In genomic region chr20:44969320-44969879, GRCh38 we compare ENCODE assay signal across 15 cellular contexts. TPM values are rescaled to one million over a fixed set of nuclear protein-coding genes. Genes with fewer than 3 reads are reported as not detected.
DNase-seq lines count a peak whose midpoint lies in the region; ATAC-seq, FAIRE-seq and TF ChIP-seq lines count a peak whose summit lies in the region.
"Had no signal": no experiment of that assay in that cellular context is flagged by ENCODE, and none has a peak within 500 bp of the region (broad histone marks: within the 10 kb centered on the region; RNA-seq: fewer than 3 reads in every experiment).

No MANE protein-coding gene starts in this region.

- FAIRE-seq in K562 (lab: Jason Lieb, UNC) = no peak
- FAIRE-seq in D721Med (lab: Jason Lieb, UNC) = no peak

- CTCF ChIA-PET in SK-N-SH (lab: Yijun Ruan, JAX) (no interaction called here), K562 (lab: Yijun Ruan, JAX; ENCODE audit: low intra/inter-chr PET ratio) (no interaction called here)

- peak overlapping the region; percentile 84 for H3K4me2 ChIP-seq in SK-N-SH
- no peak overlapping the region; the same call in 1 of the 2 replicates for H3K4me2 ChIP-seq in K562 (ENCODE audit: insufficient read depth, low read length)

- no peak for TF ChIP-seq EP300 in SK-N-SH (IDR thresholded peaks at IDR 0.05; ENCODE audit: borderline replicate concordance in 1 of 2, low read depth in 1 of 2, low read length in 1 of 2)
- no peak for TF ChIP-seq EP300 in K562 (IDR thresholded peaks at IDR 0.05; ENCODE audit: low read length)

- H3F3A ChIP-seq in SK-N-SH (replicated peaks; ENCODE audit: insufficient read depth) = no peaks in the 10 kb centered on the region

- H3K27me3 ChIP-seq in SK-N-SH (ENCODE audit: insufficient read depth) (no peaks in the 10 kb centered on the region), K562 (ENCODE audit: control insufficient read depth in 2 of 2, insufficient read depth in 2 of 2, low read length in 2 of 2) (no peaks in the 10 kb centered on the region)
- H3K27me3 ChIP-seq: cardiac muscle cell had no signal

- no TSS peak for BruUV-seq in K562 (replicated peaks; lab: Mats Ljungman, UMichigan)

- H3K36me3 Mint-ChIP-seq in stimulated activated memory B cell treated with anti-CD40 and anti-IgM and Interleukin-4, amounts not matched to agents 10 μg/mL and 1 μg/mL and 100 μg/mL, for 72 hours = peaks cover 58% of the 10 kb centered on the region

- TF ChIP-seq RAD21 in SK-N-SH (IDR thresholded peaks at IDR 0.05; ENCODE audit: low read length) (no peak), K562 (CRISPR knock-in tag; conservative IDR thresholded peaks at IDR 0.05 in 1 of 2, IDR thresholded peaks at IDR 0.05 in 1 of 2) (no peak)

- H3K9ac ChIP-seq in SK-N-SH (no peak overlapping the region), K562 (ENCODE audit: insufficient read depth in 1 of 2, low read depth in 2 of 2, low read length in 2 of 2) (no peak overlapping the region)

- POLR2A ChIA-PET in SK-N-SH (lab: Yijun Ruan, JAX) (no interaction called here), K562 (lab: Yijun Ruan, JAX) (interaction anchor here (2.6 kb wide), 1 partner anchor 9 kb away, joined by 8 read pairs; no protein-coding TSS in a partner anchor)

- intact Hi-C loops in K562 (cut with micrococcal nuclease) (no loop called here), Right ventricle myocardium inferior (cut with DNase I) (no loop called here)

- H3K27ac ChIP-seq in SK-N-SH (ENCODE audit: low read depth in 2 of 2, low read length in 1 of 2) (0 out of 4 replicates have a peak overlapping the region, but pooled peaks of 1 of the 2 experiments have one; percentile 5), K562 (ENCODE audit: extremely low read depth, low read depth, low read length) (no peak overlapping the region)
- H3K27ac ChIP-seq: 22Rv1, cardiac muscle cell had no signal

- peak; percentile 8 for DNase-seq in DMS53 (lab: John Stamatoyannopoulos, UW)
- no peak for DNase-seq in DMS53 treated with DMSO at 0.1 percent for 48 hours (lab: John Stamatoyannopoulos, UW; ENCODE audit: unreplicated experiment)
- DNase-seq in SK-N-SH = peak; percentile 9
- DNase-seq in K562 (ENCODE audit: extremely low read depth in 1 of 4, low spot score in 3 of 4) = peak in 1 of 4 experiments; percentile 32
- no peak for DNase-seq in HK-2 (ENCODE audit: unreplicated experiment)
- DNase-seq in Right ventricle myocardium inferior (ENCODE audit: missing footprints) = no peak
- no peak for DNase-seq in D721Med (ENCODE audit: insufficient read length, low spot score)
- DNase-seq: activated CD4-positive, CD25-positive, alpha-beta regulatory T cell; head of caudate nucleus; mucosa of descending colon; NCI-H1417 treated with DMSO at 0.1 percent for 48 hours had no signal

- peaks cover 60% of the 10 kb centered on the region for H3K4me1 Mint-ChIP-seq in stimulated activated memory B cell treated with anti-CD40 and anti-IgM and Interleukin-4, amounts not matched to agents 10 μg/mL and 1 μg/mL and 100 μg/mL, for 72 hours

- peak overlapping the region; percentile 94 for H3K4me3 Mint-ChIP-seq in stimulated activated memory B cell treated with anti-CD40 and anti-IgM and Interleukin-4, amounts not matched to agents 10 μg/mL and 1 μg/mL and 100 μg/mL, for 72 hours

- H3K9me1 ChIP-seq in K562 (ENCODE audit: control insufficient read depth, insufficient read depth, low read length) = no peaks in the 10 kb centered on the region

- H3K79me2 ChIP-seq in SK-N-SH (ENCODE audit: insufficient read depth) (peaks cover 54% of the 10 kb centered on the region), K562 (ENCODE audit: control insufficient read depth, insufficient read depth, low read length) (peaks cover 64% of the 10 kb centered on the region)

- H3K36me3 ChIP-seq in SK-N-SH (replicated peaks in 1 of 2; ENCODE audit: control insufficient read depth in 1 of 2, insufficient read depth in 2 of 2, low read length in 1 of 2) = peaks cover 15 to 25% of the 10 kb centered on the region in 2 experiments
- H3K36me3 ChIP-seq in K562 (ENCODE audit: control insufficient read depth, insufficient read depth, low read length) = peaks cover 29% of the 10 kb centered on the region

- H3K27ac Mint-ChIP-seq in stimulated activated memory B cell treated with anti-CD40 and anti-IgM and Interleukin-4, amounts not matched to agents 10 μg/mL and 1 μg/mL and 100 μg/mL, for 72 hours = peak overlapping the region; percentile 97

- peak overlapping the region in 1 of 2 experiments; percentile 17; a peak in 1 of 4 replicates for H3K4me3 ChIP-seq in SK-N-SH (ENCODE audit: low read depth in 2 of 2, low read length in 1 of 2)
- H3K4me3 ChIP-seq in K562 = no peak overlapping the region
- H3K4me3 ChIP-seq: cardiac muscle cell, mucosa of descending colon had no signal

- H4K20me1 ChIP-seq in SK-N-SH (ENCODE audit: insufficient read depth) (peaks cover 14% of the 10 kb centered on the region; the same call in 1 of the 2 replicates), K562 (replicated peaks; ENCODE audit: control insufficient read depth, insufficient read depth, low read length) (peaks cover 7% of the 10 kb centered on the region; the same call in 1 of the 2 replicates)

- no peaks in the 10 kb centered on the region for H3K9me3 Mint-ChIP-seq in stimulated activated memory B cell treated with anti-CD40 and anti-IgM and Interleukin-4, amounts not matched to agents 10 μg/mL and 1 μg/mL and 100 μg/mL, for 72 hours

- in situ Hi-C loops in K562 (cut with MboI) = no loop called here

- no peaks in the 10 kb centered on the region for H3K9me3 ChIP-seq in SK-N-SH
- H3K9me3 ChIP-seq in K562 (replicated peaks; ENCODE audit: control insufficient read depth, insufficient read depth, low read depth, low read length) = no peaks in the 10 kb centered on the region
- H3K9me3 ChIP-seq: mucosa of descending colon had no signal

- TF ChIP-seq POLR2A in K562 (conservative IDR thresholded peaks at IDR 0.05) = no peak

- H2AFZ ChIP-seq in SK-N-SH (ENCODE audit: low read depth) = no peak overlapping the region
- no peak overlapping the region for H2AFZ ChIP-seq in K562 (ENCODE audit: low read depth, low read length)

- ATAC-seq in K562 = no peak
- peak; percentile 35 for ATAC-seq in stimulated activated memory B cell treated with anti-CD40 and anti-IgM and Interleukin-4, amounts not matched to agents 10 μg/mL and 1 μg/mL and 100 μg/mL, for 72 hours
- ATAC-seq in Right ventricle myocardium inferior = no peak
- ATAC-seq: HCT116, mucosa of descending colon had no signal

- WGBS in SK-N-SH (ENCODE audit: low lambda C conversion rate) = 51% methylated on average over 3 of the region's 3 CpGs
- WGBS in K562 (ENCODE audit: insufficient coverage, low coverage, missing lambda C conversion rate) = 41% methylated on average over 3 of the region's 3 CpGs

- H3K4me1 ChIP-seq in SK-N-SH (ENCODE audit: control insufficient read depth in 1 of 2, insufficient read depth in 2 of 2, low read depth in 1 of 2, low read length in 1 of 2) = peaks cover 17 to 20% of the 10 kb centered on the region in 2 experiments; a peak in 3 of 4 replicates
- peaks cover 14 to 35% of the 10 kb centered on the region in 2 experiments for H3K4me1 ChIP-seq in K562 (replicated peaks in 1 of 2; ENCODE audit: control insufficient read depth in 2 of 2, insufficient read depth in 2 of 2, low read length in 2 of 2)

- H3K27me3 Mint-ChIP-seq in stimulated activated memory B cell treated with anti-CD40 and anti-IgM and Interleukin-4, amounts not matched to agents 10 μg/mL and 1 μg/mL and 100 μg/mL, for 72 hours = no peaks in the 10 kb centered on the region

- H3K9me2 ChIP-seq in SK-N-SH = no peaks in the 10 kb centered on the region

- TF ChIP-seq CTCF in SK-N-SH (IDR thresholded peaks at IDR 0.05) (no peak), K562 (IDR thresholded peaks at IDR 0.05 in 2 of 3, conservative IDR thresholded peaks at IDR 0.05 in 1 of 3; ENCODE audit: insufficient read depth in 2 of 3, low read depth in 1 of 3, low read length in 3 of 3) (no peak), D721Med (IDR thresholded peaks at IDR 0.05; ENCODE audit: insufficient read depth, missing control alignments) (no peak)

RNA-seq across cellular contexts. Expression of gene STK4, which starts 3.1 kb away (rescaled TPM):
- polyA plus RNA-seq in SK-N-SH (2012; rRNA removed) (11.4 and 17.2 TPM in 2 replicates), K562 (2011; rRNA removed) (22.7 and 29.7 TPM in 2 replicates), K562 (2014; fragmentation: Illumina TruSeq; extraction: Trizol) (20.3 and 22.2 TPM in 2 replicates), K562 (2014; fragmentation: Nextera tagmentation; extraction: Ambion mirVana) (10 to 100 TPM; 11.9 to 12.0 TPM), K562 (2014; rRNA removed) (16.7 and 19.0 TPM in 2 replicates)
- 14.5 and 16.3 TPM in 2 replicates for polyA plus RNA-seq in SK-N-SH (2012; cell fraction: cytosol; rRNA removed)
- polyA plus RNA-seq in SK-N-SH (2012; cell fraction: nucleus; rRNA removed) = 15.2 and 23.4 TPM in 2 replicates
- 54.9 and 167 TPM in 2 replicates for total RNA-seq in K562 (2011; cell fraction: chromatin; rRNA removed; ENCODE audit: low replicate concordance)
- 25.5 and 35.5 TPM in 2 replicates for total RNA-seq in K562 (2011; cell fraction: nucleolus; rRNA removed)
- 67.2 and 90.2 TPM in 2 replicates for total RNA-seq in K562 (2011; cell fraction: nucleoplasm; rRNA removed)
- total RNA-seq in K562 (2014; rRNA removed) (17.1 and 19.8 TPM in 2 replicates), K562 (2014; rRNA removed; fragmentation: Illumina TruSeq; extraction: Trizol) (30.6 and 33.8 TPM in 2 replicates), K562 (2015; rRNA removed; fragmentation: Illumina TruSeq; extraction: Trizol) (27.6 and 30.4 TPM in 2 replicates), K562 (2021) (27.4 and 27.5 TPM in 2 replicates), Right ventricle myocardium inferior (10.3 TPM)
- 7.7 and 11.9 TPM in 2 replicates for polyA plus RNA-seq in K562 (2011; cell fraction: cytosol; rRNA removed)
- polyA plus RNA-seq in K562 (2011; cell fraction: nucleus; rRNA removed) = 23.9 and 27.6 TPM in 2 replicates
- 12.6 and 13.5 TPM in 2 replicates for polyA plus RNA-seq in K562 (2012)
- polyA minus RNA-seq in K562 (2011; rRNA and poly(A)+ RNA removed) = 47.4 and 53.4 TPM in 2 replicates
- polyA minus RNA-seq in K562 (2011; cell fraction: cytosol; rRNA and poly(A)+ RNA removed) = 10.5 and 13.9 TPM in 2 replicates
- polyA minus RNA-seq in K562 (2011; cell fraction: nucleus; rRNA and poly(A)+ RNA removed) = 34.6 and 48.3 TPM in 2 replicates

RNA-seq across cellular contexts. Expression of gene TOMM34, which starts 9.2 kb away (rescaled TPM):
- polyA plus RNA-seq in SK-N-SH (2012; rRNA removed) (40.5 and 51.4 TPM in 2 replicates), K562 (2011; rRNA removed) (49.1 and 56.0 TPM in 2 replicates), K562 (2014; fragmentation: Illumina TruSeq; extraction: Trizol) (62.6 and 69.4 TPM in 2 replicates), K562 (2014; fragmentation: Nextera tagmentation; extraction: Ambion mirVana) (10 to 100 TPM; 18.1 to 32.6 TPM), K562 (2014; rRNA removed) (44.8 and 50.6 TPM in 2 replicates)
- polyA plus RNA-seq in SK-N-SH (2012; cell fraction: cytosol; rRNA removed) = 38.4 and 45.5 TPM in 2 replicates
- polyA plus RNA-seq in SK-N-SH (2012; cell fraction: nucleus; rRNA removed) = 27.1 and 33.1 TPM in 2 replicates
- 7.3 and 11.7 TPM in 2 replicates for total RNA-seq in K562 (2011; cell fraction: chromatin; rRNA removed; ENCODE audit: low replicate concordance)
- total RNA-seq in K562 (2011; cell fraction: nucleolus; rRNA removed) = 10.5 and 10.8 TPM in 2 replicates
- 13.0 and 16.9 TPM in 2 replicates for total RNA-seq in K562 (2011; cell fraction: nucleoplasm; rRNA removed)
- total RNA-seq in K562 (2014; rRNA removed) (41.7 and 49.7 TPM in 2 replicates), K562 (2014; rRNA removed; fragmentation: Illumina TruSeq; extraction: Trizol) (30.9 and 31.7 TPM in 2 replicates), K562 (2015; rRNA removed; fragmentation: Illumina TruSeq; extraction: Trizol) (30.3 and 31.4 TPM in 2 replicates), K562 (2021) (41.3 and 43.4 TPM in 2 replicates), Right ventricle myocardium inferior (10.3 TPM)
- 50.8 and 67.9 TPM in 2 replicates for polyA plus RNA-seq in K562 (2011; cell fraction: cytosol; rRNA removed)
- 34.3 and 45.6 TPM in 2 replicates for polyA plus RNA-seq in K562 (2011; cell fraction: nucleus; rRNA removed)
- 34.8 and 51.5 TPM in 2 replicates for polyA plus RNA-seq in K562 (2012)
- polyA minus RNA-seq in K562 (2011; rRNA and poly(A)+ RNA removed) = 24.5 and 32.5 TPM in 2 replicates
- polyA minus RNA-seq in K562 (2011; cell fraction: cytosol; rRNA and poly(A)+ RNA removed) = 15.4 and 19.2 TPM in 2 replicates
- 7.7 and 9.7 TPM in 2 replicates for polyA minus RNA-seq in K562 (2011; cell fraction: nucleus; rRNA and poly(A)+ RNA removed)

RNA-seq across cellular contexts. Expression of gene PABPC1L, which starts 59.5 kb away (rescaled TPM):
- polyA plus RNA-seq in SK-N-SH (2012; rRNA removed) = 205 and 251 TPM in 2 replicates
- 34.5 and 41.4 TPM in 2 replicates for polyA plus RNA-seq in SK-N-SH (2012; cell fraction: cytosol; rRNA removed)
- 1,856 and 2,057 TPM in 2 replicates for polyA plus RNA-seq in SK-N-SH (2012; cell fraction: nucleus; rRNA removed)
- 609 and 822 TPM in 2 replicates for total RNA-seq in K562 (2011; cell fraction: chromatin; rRNA removed; ENCODE audit: low replicate concordance)
- total RNA-seq in K562 (2011; cell fraction: nucleolus; rRNA removed) = 341 and 348 TPM in 2 replicates
- total RNA-seq in K562 (2011; cell fraction: nucleoplasm; rRNA removed) = 412 and 472 TPM in 2 replicates
- 15.8 and 22.2 TPM in 2 replicates for total RNA-seq in K562 (2014; rRNA removed)
- total RNA-seq in K562 (2014; rRNA removed; fragmentation: Illumina TruSeq; extraction: Trizol) = 12.6 and 13.8 TPM in 2 replicates
- 12.2 and 12.9 TPM in 2 replicates for total RNA-seq in K562 (2015; rRNA removed; fragmentation: Illumina TruSeq; extraction: Trizol)
- total RNA-seq in K562 (2021) = 38.8 and 48.2 TPM in 2 replicates
- 64.2 and 78.4 TPM in 2 replicates for polyA plus RNA-seq in K562 (2011; rRNA removed)
- 39.8 and 42.7 TPM in 2 replicates for polyA plus RNA-seq in K562 (2011; cell fraction: cytosol; rRNA removed)
- polyA plus RNA-seq in K562 (2011; cell fraction: nucleus; rRNA removed) = 277 and 391 TPM in 2 replicates
- polyA plus RNA-seq in K562 (2012) = 39.2 and 228 TPM in 2 replicates
- polyA plus RNA-seq in K562 (2014; fragmentation: Illumina TruSeq; extraction: Trizol) = 43.8 and 48.8 TPM in 2 replicates
- 1 to 10 TPM; 6.0 to 7.2 TPM for polyA plus RNA-seq in K562 (2014; fragmentation: Nextera tagmentation; extraction: Ambion mirVana)
- 89.7 and 90.3 TPM in 2 replicates for polyA plus RNA-seq in K562 (2014; rRNA removed)
- 19.6 and 23.4 TPM in 2 replicates for polyA minus RNA-seq in K562 (2011; rRNA and poly(A)+ RNA removed)
- polyA minus RNA-seq in K562 (2011; cell fraction: cytosol; rRNA and poly(A)+ RNA removed) = 7.3 and 13.4 TPM in 2 replicates
- polyA minus RNA-seq in K562 (2011; cell fraction: nucleus; rRNA and poly(A)+ RNA removed) = 52.9 and 54.2 TPM in 2 replicates
- total RNA-seq in Right ventricle myocardium inferior = 2.3 TPM

Comparison
In these comparisons a context has a peak if more than half of its experiments do, and no peak if none do; other contexts are left out.
1. DNase-seq: peak in DMS53 (single experiment) and SK-N-SH (single experiment); none in DMS53 treated with DMSO at 0.1 percent for 48 hours (single experiment), HK-2 (single experiment), Right ventricle myocardium inferior (single experiment) and D721Med (single experiment).